Comparison of ENCODE assay signal across 25 cellular contexts in genomic region chr9:120363697-120364096, GRCh38.
"Had no signal": no experiment of that assay in that cellular context is flagged by ENCODE, and none has a peak within 500 bp of the region (broad histone marks: within the 10 kb centered on the region; RNA-seq: fewer than 3 reads in every experiment).

No MANE protein-coding gene starts in this region.

- H3K4me1 ChIP-seq: body of pancreas, gastroesophageal sphincter, parathyroid adenoma, psoas muscle, right atrium auricular region, spleen, tibial nerve had no signal

- H3K4me3 ChIP-seq: body of pancreas, coronary artery, dorsolateral prefrontal cortex, gastroesophageal sphincter, hepatocyte, psoas muscle, right atrium auricular region, spleen, tibial nerve had no signal

- H3K79me2 ChIP-seq: hepatocyte, parathyroid adenoma had no signal

- ATAC-seq: body of pancreas; effector memory CD8-positive, alpha-beta T cell; gastroesophageal sphincter; left colon; naive thymus-derived CD8-positive, alpha-beta T cell; psoas muscle had no signal

- H2AFZ ChIP-seq: hepatocyte, parathyroid adenoma had no signal

- H3K27ac ChIP-seq: body of pancreas, coronary artery, dorsolateral prefrontal cortex, gastroesophageal sphincter, hepatocyte, parathyroid adenoma, psoas muscle, right atrium auricular region, spleen, tibial nerve had no signal

- H3K27me3 ChIP-seq: body of pancreas, dorsolateral prefrontal cortex, gastroesophageal sphincter, hepatocyte, right atrium auricular region, spleen, tibial nerve had no signal

- H3K9ac ChIP-seq: parathyroid adenoma had no signal

- H3K9me3 ChIP-seq: body of pancreas, gastroesophageal sphincter, psoas muscle, right atrium auricular region had no signal

- DNase-seq: activated CD4-positive, alpha-beta memory T cell treated with anti-CD3 and anti-CD28 coated beads for 36 hours; activated CD4-positive, alpha-beta T cell treated with anti-CD3 and anti-CD28 coated beads, Interleukin-2, amount 10 ng/mL, durations not matched to agents 24 days and 14 days; activated CD4-positive, CD25-positive, alpha-beta regulatory T cell treated with anti-CD3 and anti-CD28 coated beads, Interleukin-2, amount 50 U/mL, for 72 hours; activated T-cell treated with anti-CD3 and anti-CD28 coated beads, Interleukin-2, amount 50 U/mL, for 48 hours; aorta; body of pancreas; cerebellar nuclear complex; dorsolateral prefrontal cortex; effector memory CD8-positive, alpha-beta T cell; erythroblast; kidney; left colon; mammary epithelial cell; naive thymus-derived CD8-positive, alpha-beta T cell; nucleus accumbens; psoas muscle; spleen; stimulated activated CD4-positive, alpha-beta T cell treated with anti-CD3 and anti-CD28 coated beads, Interleukin-2, amount 100 ng/mL, for 48 hours; stimulated activated naive CD4-positive, alpha-beta T cell treated with Interleukin-2 at 50 U/mL for 16 hours had no signal

- H3K36me3 ChIP-seq: gastroesophageal sphincter, right atrium auricular region, spleen had no signal

- H3K4me2 ChIP-seq: hepatocyte had no signal
